1 cellular context compared by ENCODE assay signal in the genomic region with DNA sequence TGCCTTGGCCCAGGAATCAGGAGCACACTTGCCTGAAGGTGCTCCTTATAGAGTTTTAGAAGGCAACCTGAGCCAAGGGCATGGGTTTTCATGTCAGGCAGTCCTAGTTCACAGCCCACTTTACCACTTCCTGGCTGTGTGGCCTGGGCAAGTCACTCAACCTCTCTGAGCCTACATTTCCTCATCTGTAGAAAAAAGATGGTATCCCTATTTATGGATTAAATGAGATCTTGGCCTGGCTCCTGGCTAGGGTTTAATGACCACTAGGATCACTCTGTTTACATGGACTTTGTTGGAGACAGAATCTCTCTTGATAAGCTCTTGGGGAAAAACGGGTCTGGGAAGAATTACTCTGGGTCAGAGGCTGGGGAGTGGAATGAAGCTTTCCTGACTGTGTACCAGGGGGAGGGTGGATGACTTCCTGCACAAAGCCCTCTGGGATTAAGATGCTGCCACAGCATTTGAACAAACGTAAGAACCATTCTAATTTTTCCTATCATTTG.
TF ChIP-seq lines count a peak whose summit lies in the region.

No MANE protein-coding gene starts in this region.

TF ChIP-seq in K562, 482 proteins besides CTCF, POLR2A, EP300 and RAD21:
- TF ChIP-seq GTF2E2 (tag; IDR thresholded peaks at IDR 0.05), result no peak
- TF ChIP-seq RBM14 (IDR thresholded peaks at IDR 0.05; ENCODE audit: borderline replicate concordance, insufficient read depth, low read depth, low read length), result no peak
- TF ChIP-seq, protein P1, sequence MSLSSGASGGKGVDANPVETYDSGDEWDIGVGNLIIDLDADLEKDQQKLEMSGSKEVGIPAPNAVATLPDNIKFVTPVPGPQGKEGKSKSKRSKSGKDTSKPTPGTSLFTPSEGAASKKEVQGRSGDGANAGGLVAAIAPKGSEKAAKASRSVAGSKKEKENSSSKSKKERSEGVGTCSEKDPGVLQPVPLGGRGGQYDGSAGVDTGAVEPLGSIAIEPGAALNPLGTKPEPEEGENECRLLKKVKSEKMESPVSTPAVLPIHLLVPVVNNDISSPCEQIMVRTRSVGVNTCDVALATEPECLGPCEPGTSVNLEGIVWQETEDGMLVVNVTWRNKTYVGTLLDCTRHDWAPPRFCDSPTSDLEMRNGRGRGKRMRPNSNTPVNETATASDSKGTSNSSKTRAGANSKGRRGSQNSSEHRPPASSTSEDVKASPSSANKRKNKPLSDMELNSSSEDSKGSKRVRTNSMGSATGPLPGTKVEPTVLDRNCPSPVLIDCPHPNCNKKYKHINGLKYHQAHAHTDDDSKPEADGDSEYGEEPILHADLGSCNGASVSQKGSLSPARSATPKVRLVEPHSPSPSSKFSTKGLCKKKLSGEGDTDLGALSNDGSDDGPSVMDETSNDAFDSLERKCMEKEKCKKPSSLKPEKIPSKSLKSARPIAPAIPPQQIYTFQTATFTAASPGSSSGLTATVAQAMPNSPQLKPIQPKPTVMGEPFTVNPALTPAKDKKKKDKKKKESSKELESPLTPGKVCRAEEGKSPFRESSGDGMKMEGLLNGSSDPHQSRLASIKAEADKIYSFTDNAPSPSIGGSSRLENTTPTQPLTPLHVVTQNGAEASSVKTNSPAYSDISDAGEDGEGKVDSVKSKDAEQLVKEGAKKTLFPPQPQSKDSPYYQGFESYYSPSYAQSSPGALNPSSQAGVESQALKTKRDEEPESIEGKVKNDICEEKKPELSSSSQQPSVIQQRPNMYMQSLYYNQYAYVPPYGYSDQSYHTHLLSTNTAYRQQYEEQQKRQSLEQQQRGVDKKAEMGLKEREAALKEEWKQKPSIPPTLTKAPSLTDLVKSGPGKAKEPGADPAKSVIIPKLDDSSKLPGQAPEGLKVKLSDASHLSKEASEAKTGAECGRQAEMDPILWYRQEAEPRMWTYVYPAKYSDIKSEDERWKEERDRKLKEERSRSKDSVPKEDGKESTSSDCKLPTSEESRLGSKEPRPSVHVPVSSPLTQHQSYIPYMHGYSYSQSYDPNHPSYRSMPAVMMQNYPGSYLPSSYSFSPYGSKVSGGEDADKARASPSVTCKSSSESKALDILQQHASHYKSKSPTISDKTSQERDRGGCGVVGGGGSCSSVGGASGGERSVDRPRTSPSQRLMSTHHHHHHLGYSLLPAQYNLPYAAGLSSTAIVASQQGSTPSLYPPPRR (CRISPR knock-in tag; IDR thresholded peaks at IDR 0.05; ENCODE audit: borderline replicate concordance), result no peak
- TF ChIP-seq ZNF589 (CRISPR knock-in tag; IDR thresholded peaks at IDR 0.05; ENCODE audit: low read depth), result 0 out of 2 replicates have a peak, but pooled peaks have one; percentile 6
- peak; percentile 66 for TF ChIP-seq RBM25 (IDR thresholded peaks at IDR 0.05; ENCODE audit: low read depth, low read length, severe bottlenecking)
- peak; percentile 63 for TF ChIP-seq ZFP36 (IDR thresholded peaks at IDR 0.05; ENCODE audit: low read depth, low read length, partially characterized antibody)
- TF ChIP-seq NUFIP1 (IDR thresholded peaks at IDR 0.05; ENCODE audit: partially characterized antibody), result no peak
- TF ChIP-seq RERE (CRISPR knock-in tag; IDR thresholded peaks at IDR 0.05; ENCODE audit: borderline replicate concordance), result no peak
- TF ChIP-seq BCOR (IDR thresholded peaks at IDR 0.05), result peak; percentile 66
- TF ChIP-seq, protein P2, sequence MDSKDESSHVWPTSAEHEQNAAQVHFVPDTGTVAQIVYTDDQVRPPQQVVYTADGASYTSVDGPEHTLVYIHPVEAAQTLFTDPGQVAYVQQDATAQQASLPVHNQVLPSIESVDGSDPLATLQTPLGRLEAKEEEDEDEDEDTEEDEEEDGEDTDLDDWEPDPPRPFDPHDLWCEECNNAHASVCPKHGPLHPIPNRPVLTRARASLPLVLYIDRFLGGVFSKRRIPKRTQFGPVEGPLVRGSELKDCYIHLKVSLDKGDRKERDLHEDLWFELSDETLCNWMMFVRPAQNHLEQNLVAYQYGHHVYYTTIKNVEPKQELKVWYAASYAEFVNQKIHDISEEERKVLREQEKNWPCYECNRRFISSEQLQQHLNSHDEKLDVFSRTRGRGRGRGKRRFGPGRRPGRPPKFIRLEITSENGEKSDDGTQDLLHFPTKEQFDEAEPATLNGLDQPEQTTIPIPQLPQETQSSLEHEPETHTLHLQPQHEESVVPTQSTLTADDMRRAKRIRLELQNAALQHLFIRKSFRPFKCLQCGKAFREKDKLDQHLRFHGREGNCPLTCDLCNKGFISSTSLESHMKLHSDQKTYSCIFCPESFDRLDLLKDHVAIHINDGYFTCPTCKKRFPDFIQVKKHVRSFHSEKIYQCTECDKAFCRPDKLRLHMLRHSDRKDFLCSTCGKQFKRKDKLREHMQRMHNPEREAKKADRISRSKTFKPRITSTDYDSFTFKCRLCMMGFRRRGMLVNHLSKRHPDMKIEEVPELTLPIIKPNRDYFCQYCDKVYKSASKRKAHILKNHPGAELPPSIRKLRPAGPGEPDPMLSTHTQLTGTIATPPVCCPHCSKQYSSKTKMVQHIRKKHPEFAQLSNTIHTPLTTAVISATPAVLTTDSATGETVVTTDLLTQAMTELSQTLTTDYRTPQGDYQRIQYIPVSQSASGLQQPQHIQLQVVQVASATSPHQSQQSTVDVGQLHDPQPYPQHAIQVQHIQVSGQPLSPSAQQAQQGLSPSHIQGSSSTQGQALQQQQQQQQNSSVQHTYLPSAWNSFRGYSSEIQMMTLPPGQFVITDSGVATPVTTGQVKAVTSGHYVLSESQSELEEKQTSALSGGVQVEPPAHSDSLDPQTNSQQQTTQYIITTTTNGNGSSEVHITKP (IDR thresholded peaks at IDR 0.05; ENCODE audit: partially characterized antibody), result no peak
